ENCODE assay signal across 20 cellular contexts in genomic region chr3:139292933-139293664, GRCh38. TPM values are rescaled to one million over a fixed set of nuclear protein-coding genes. Genes with fewer than 3 reads are reported as not detected.
A peak's percentile ranks its signal among the peaks of the same experiment; 100 is the strongest.
DNase-seq lines count a peak whose midpoint lies in the region; TF ChIP-seq lines count a peak whose summit lies in the region.
"Had no signal": no experiment of that assay in that cellular context is flagged by ENCODE, and none has a peak within 500 bp of the region (broad histone marks: within the 10 kb centered on the region; RNA-seq: fewer than 3 reads in every experiment).

No MANE protein-coding gene starts in this region.

- H3K9ac ChIP-seq in GM23248 (no peak overlapping the region), skeletal muscle satellite cell (ENCODE audit: low read depth, low read length) (no peak overlapping the region)

- BruUV-seq in Caco-2 (replicated peaks; lab: Mats Ljungman, UMichigan): no TSS peak

- H3K4me1 Mint-ChIP-seq in Caco-2 (ENCODE audit: low read depth, unreplicated experiment): no peaks in the 10 kb centered on the region

- no peaks in the 10 kb centered on the region for H3K27me3 ChIP-seq in GM23248 (replicated peaks; ENCODE audit: insufficient read depth)
- no peaks in the 10 kb centered on the region for H3K27me3 ChIP-seq in SJSA1 (replicated peaks)
- H3K27me3 ChIP-seq in skeletal muscle satellite cell (ENCODE audit: control insufficient read depth, insufficient read depth, low read length): no peaks in the 10 kb centered on the region
- H3K27me3 ChIP-seq in Caco-2 (replicated peaks; ENCODE audit: control insufficient read depth, insufficient read depth, low read length): no peaks in the 10 kb centered on the region
- H3K27me3 ChIP-seq: ascending aorta, colonic mucosa, sigmoid colon had no signal

- no peaks in the 10 kb centered on the region for H3F3A ChIP-seq in GM23248 (ENCODE audit: insufficient read depth)

- no peak overlapping the region for H3K27ac Mint-ChIP-seq in Caco-2 (ENCODE audit: unreplicated experiment)
- H3K27ac Mint-ChIP-seq: activated CD4-positive, alpha-beta memory T cell treated with anti-CD3 and anti-CD28 coated beads for 36 hours; T-helper 17 cell had no signal

- DNase-seq in GM23248 (no peak), SJSA1 (ENCODE audit: low read depth in 1 of 2, low spot score in 2 of 2) (peak; percentile 52 to 87), foreskin fibroblast (peak; percentile 67 to 75), Caco-2 (no peak), GM19240 (ENCODE audit: insufficient read length, low spot score) (no peak), T-helper 9 cell (no peak)
- DNase-seq: activated CD4-positive, alpha-beta memory T cell treated with anti-CD3 and anti-CD28 coated beads for 36 hours; activated naive CD4-positive, alpha-beta T cell treated with Interleukin-2 at 50 U/mL for 16 hours; colonic mucosa; DMS153; foreskin melanocyte; NCI-H1105; NCI-H2107; occipital lobe; SIG-M5; sigmoid colon; stimulated activated CD4-positive, alpha-beta T cell treated with anti-CD3 and anti-CD28 coated beads, Interleukin-2, amount 100 ng/mL, for 24 hours; T-helper 17 cell had no signal

- no peaks in the 10 kb centered on the region for H3K36me3 Mint-ChIP-seq in Caco-2 (ENCODE audit: insufficient read depth, unreplicated experiment)
- H3K36me3 Mint-ChIP-seq: activated CD4-positive, alpha-beta memory T cell treated with anti-CD3 and anti-CD28 coated beads for 36 hours had no signal

- H3K27ac ChIP-seq in GM23248 (no peak overlapping the region), SJSA1 (peak overlapping the region; percentile 62)
- H3K27ac ChIP-seq: ascending aorta, colonic mucosa, sigmoid colon had no signal

- H3K79me2 ChIP-seq in GM23248 (ENCODE audit: insufficient read depth): no peaks in the 10 kb centered on the region

- no peak overlapping the region for H3K4me2 ChIP-seq in GM23248 (ENCODE audit: unreplicated experiment)
- H3K4me2 ChIP-seq in skeletal muscle satellite cell (ENCODE audit: low read length): peak overlapping the region; percentile 20

- no peak overlapping the region for H3K4me3 Mint-ChIP-seq in Caco-2 (ENCODE audit: unreplicated experiment)
- H3K4me3 Mint-ChIP-seq: activated CD4-positive, alpha-beta memory T cell treated with anti-CD3 and anti-CD28 coated beads for 36 hours; T-helper 17 cell had no signal

- H2AFZ ChIP-seq in GM23248: peak overlapping the region; percentile 74

- H3K36me3 ChIP-seq in GM23248 (ENCODE audit: low read depth): no peaks in the 10 kb centered on the region
- no peaks in the 10 kb centered on the region for H3K36me3 ChIP-seq in SJSA1
- H3K36me3 ChIP-seq in skeletal muscle satellite cell (ENCODE audit: insufficient read depth, low read length): no peaks in the 10 kb centered on the region
- no peaks in the 10 kb centered on the region for H3K36me3 ChIP-seq in Caco-2 (ENCODE audit: control insufficient read depth, insufficient read depth, low read length)
- H3K36me3 ChIP-seq: ascending aorta, colonic mucosa, sigmoid colon had no signal

- H3K4me1 ChIP-seq in GM23248 (ENCODE audit: insufficient read depth) (peaks cover 20% of the 10 kb centered on the region; the same call in 1 of the 2 replicates), SJSA1 (replicated peaks) (peaks cover 52% of the 10 kb centered on the region), skeletal muscle satellite cell (ENCODE audit: control insufficient read depth, insufficient read depth, low read length) (peaks cover 11% of the 10 kb centered on the region), Caco-2 (no peaks in the 10 kb centered on the region)
- H3K4me1 ChIP-seq: ascending aorta, colonic mucosa, sigmoid colon had no signal

- H3K9me2 ChIP-seq in GM23248 (ENCODE audit: insufficient read depth): no peaks in the 10 kb centered on the region

- H4K20me1 ChIP-seq in GM23248 (ENCODE audit: insufficient read depth): no peaks in the 10 kb centered on the region

- intact Hi-C loops in Caco-2 (cut with micrococcal nuclease; ENCODE audit: unreplicated experiment): no loop called here

- TF ChIP-seq CTCF in foreskin fibroblast (IDR thresholded peaks at IDR 0.05; ENCODE audit: low read depth, low read length) (no peak), Caco-2 (IDR thresholded peaks at IDR 0.05; ENCODE audit: insufficient read depth in 1 of 2, low read depth in 1 of 2, low read length in 1 of 2, severe bottlenecking in 1 of 2, unreplicated experiment in 1 of 2) (no peak)

- H3K4me3 ChIP-seq in GM23248 (no peak overlapping the region), SJSA1 (no peak overlapping the region), foreskin fibroblast (ENCODE audit: low read depth in 1 of 2, low read length in 2 of 2) (no peak overlapping the region), skeletal muscle satellite cell (ENCODE audit: low read length) (no peak overlapping the region), Caco-2 (ENCODE audit: low read depth, low read length) (no peak overlapping the region)
- H3K4me3 ChIP-seq: ascending aorta, colonic mucosa, sigmoid colon had no signal

- CTCF ChIA-PET in Caco-2 (lab: Charles Lee): no interaction called here

- in situ Hi-C loops in GM23248 (cut with MboI): no loop called here

- POLR2A ChIA-PET in Caco-2 (lab: Charles Lee): no interaction called here

- 51 to 52% methylated on average over 10 of the region's 10 CpGs for WGBS in GM23248 (ENCODE audit: low coverage in 1 of 2, low lambda C conversion rate in 2 of 2, missing lambda C conversion rate in 2 of 2), 2 experiments

- H3K9me3 ChIP-seq in GM23248 (ENCODE audit: low read depth) (no peaks in the 10 kb centered on the region), SJSA1 (replicated peaks) (no peaks in the 10 kb centered on the region), skeletal muscle satellite cell (replicated peaks; ENCODE audit: low read length) (no peaks in the 10 kb centered on the region), Caco-2 (no peaks in the 10 kb centered on the region)
- H3K9me3 ChIP-seq: ascending aorta, colonic mucosa, sigmoid colon had no signal

- H3K9me3 Mint-ChIP-seq in Caco-2 (ENCODE audit: unreplicated experiment): no peaks in the 10 kb centered on the region
- H3K9me3 Mint-ChIP-seq: activated CD4-positive, alpha-beta memory T cell treated with anti-CD3 and anti-CD28 coated beads for 36 hours had no signal

- no peaks in the 10 kb centered on the region for H3K27me3 Mint-ChIP-seq in Caco-2 (ENCODE audit: insufficient read depth, unreplicated experiment)

RNA-seq across cellular contexts. Expression of gene MRPS22, which starts 50.7 kb away (rescaled TPM):
- 62.5 and 63.5 TPM in 2 replicates for total RNA-seq in GM23248 (2014; rRNA removed; shearing (Covaris generic))
- 63.2 and 67.2 TPM in 2 replicates for polyA plus RNA-seq in GM23248 (2016; fragmentation: Nextera tagmentation; extraction: Ambion mirVana)
- total RNA-seq in SJSA1 (2014; rRNA removed; shearing (Covaris generic)): 75.3 and 103 TPM in 2 replicates
- 81.9 and 83.7 TPM in 2 replicates for total RNA-seq in skeletal muscle satellite cell (2012; rRNA removed)
- total RNA-seq in Caco-2 (2022): 58.2 and 63.9 TPM in 2 replicates

Comparison
In these comparisons a context has a peak if more than half of its experiments do, and no peak if none do; other contexts are left out.
1. DNase-seq: peak in SJSA1 (2 of 2) and foreskin fibroblast (2 of 2); none in GM23248 (single experiment), Caco-2 (0 of 2), GM19240 (single experiment) and T-helper 9 cell (single experiment).